Comparison of ENCODE assay signal across 13 cellular contexts in the genomic region with DNA sequence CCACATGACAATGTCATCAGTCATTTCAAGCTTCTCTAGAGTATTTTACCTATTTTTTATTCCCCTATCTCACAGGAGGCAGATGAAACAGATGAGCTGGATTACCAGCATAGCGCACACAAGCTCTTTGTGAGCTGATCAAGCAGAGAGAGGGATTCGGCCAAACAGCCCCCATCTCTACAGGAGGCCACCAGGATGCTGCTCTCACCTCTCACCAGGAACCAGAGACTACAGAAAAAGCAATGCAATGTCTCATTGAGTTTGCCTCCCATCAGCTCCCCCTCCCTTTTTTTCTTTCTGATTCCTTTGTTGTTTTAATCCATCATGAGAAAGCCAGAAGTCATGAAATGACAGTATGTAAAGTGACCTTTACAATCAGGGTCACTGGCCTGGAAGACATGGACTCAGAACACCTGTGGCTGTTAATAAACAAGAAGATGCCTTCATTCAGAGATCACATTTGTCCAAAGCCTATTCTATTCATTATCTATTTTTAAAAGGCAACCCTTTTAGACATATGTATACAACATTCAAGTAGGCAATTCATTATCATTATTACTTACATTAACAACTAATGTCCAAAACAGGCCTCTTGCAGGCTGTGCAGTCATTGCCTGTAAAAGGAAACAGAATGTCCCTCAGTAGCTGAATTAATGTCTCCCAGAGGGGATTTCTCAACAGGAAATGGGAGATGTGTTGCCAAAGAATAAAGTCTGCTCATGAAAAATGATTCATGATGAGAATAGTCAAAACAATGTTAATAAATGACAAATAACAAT.
DNase-seq lines count a peak whose midpoint lies in the region; ATAC-seq and TF ChIP-seq lines count a peak whose summit lies in the region.
"Had no signal": no experiment of that assay in that cellular context is flagged by ENCODE, and none has a peak within 500 bp of the region (broad histone marks: within the 10 kb centered on the region; RNA-seq: fewer than 3 reads in every experiment).

No MANE protein-coding gene starts in this region.

- no peaks in the 10 kb centered on the region for H3K4me1 ChIP-seq in IMR-90 (ENCODE audit: control insufficient read depth, insufficient read depth, low read length)

- no peak overlapping the region for H3K14ac ChIP-seq in IMR-90 (replicated peaks; ENCODE audit: low read depth, low read length)

- no peaks in the 10 kb centered on the region for H3K79me1 ChIP-seq in IMR-90 (ENCODE audit: low read depth in 1 of 2, low read length in 2 of 2)

- TF ChIP-seq RAD21 in IMR-90 (IDR thresholded peaks at IDR 0.05; ENCODE audit: low read length) = no peak

- H3K27me3 Mint-ChIP-seq in stimulated activated memory B cell treated with anti-CD40 and anti-IgM and Interleukin-4, amounts not matched to agents 10 μg/mL and 1 μg/mL and 100 μg/mL, for 72 hours = no peaks in the 10 kb centered on the region
- H3K27me3 Mint-ChIP-seq: naive thymus-derived CD4-positive, alpha-beta T cell had no signal

- no peak overlapping the region for H2BK20ac ChIP-seq in IMR-90 (ENCODE audit: low read depth, low read length)

- H4K8ac ChIP-seq in IMR-90 (ENCODE audit: low read depth in 2 of 2, low read length in 2 of 2) = no peak overlapping the region

- H3K27me3 ChIP-seq in IMR-90 (ENCODE audit: control insufficient read depth, insufficient read depth, low read length) (no peaks in the 10 kb centered on the region; the same call in 1 of the 2 replicates), MG63 (no peaks in the 10 kb centered on the region)
- H3K27me3 ChIP-seq: cardiac muscle cell had no signal

- H2AFZ ChIP-seq in IMR-90 (replicated peaks; ENCODE audit: low read length, poor library complexity) = no peak overlapping the region

- no peak overlapping the region for H2BK5ac ChIP-seq in IMR-90 (ENCODE audit: low read depth, low read length, poor library complexity, severe bottlenecking)

- H3K23ac ChIP-seq in IMR-90 (ENCODE audit: low read depth, low read length) = no peak overlapping the region

- H3K9me3 Mint-ChIP-seq in stimulated activated memory B cell treated with anti-CD40 and anti-IgM and Interleukin-4, amounts not matched to agents 10 μg/mL and 1 μg/mL and 100 μg/mL, for 72 hours = no peaks in the 10 kb centered on the region
- H3K9me3 Mint-ChIP-seq: naive thymus-derived CD4-positive, alpha-beta T cell had no signal

- intact Hi-C loops in IMR-90 (cut with micrococcal nuclease) = no loop called here

- no peak overlapping the region for H3K4me3 Mint-ChIP-seq in stimulated activated memory B cell treated with anti-CD40 and anti-IgM and Interleukin-4, amounts not matched to agents 10 μg/mL and 1 μg/mL and 100 μg/mL, for 72 hours
- H3K4me3 Mint-ChIP-seq: naive thymus-derived CD4-positive, alpha-beta T cell had no signal

- CTCF ChIA-PET in IMR-90 (lab: Yijun Ruan, JAX) = no interaction called here

- no peak for TF ChIP-seq POLR2A in IMR-90 (IDR thresholded peaks at IDR 0.05; ENCODE audit: low read depth, low read length)

- POLR2A ChIA-PET in IMR-90 (lab: Charles Lee; ENCODE audit: unreplicated experiment) = no interaction called here

- dilution Hi-C loops in IMR-90 (cut with HindIII; ENCODE audit: low sequenced_read_pairs, unreplicated experiment) = no loop called here

- WGBS in IMR-90 (ENCODE audit: extremely low coverage in 2 of 2, insufficient read length in 1 of 2), 2 experiments = 100% methylated on average over 2 of the region's 2 CpGs; no CpG with 5 or more reads in 1 of the 2 experiments

- no peaks in the 10 kb centered on the region for H3K9me3 ChIP-seq in IMR-90 (ENCODE audit: control insufficient read depth, insufficient read depth, low read length)
- H3K9me3 ChIP-seq in MG63 = 0 out of 2 replicates have a peak, but pooled peaks cover 2% of the 10 kb centered on the region

- DNase-seq in AG09309 (ENCODE audit: low read depth) (peak; percentile 60), IMR-90 (peak; percentile 49), ecto neural progenitor cell (ENCODE audit: low spot score) (peak; percentile 47), lung microvascular endothelial cell (ENCODE audit: low read depth in 2 of 2) (peak; percentile 38 to 89), MG63 (no peak)
- no peak for DNase-seq in NK-92 treated with Interleukin-12 subunit alpha and Interleukin-12 subunit beta, amount 100 ng/mL, for 24 hours (lab: John Stamatoyannopoulos, UW)
- DNase-seq: activated CD8-positive, alpha-beta memory T cell treated with anti-CD3 and anti-CD28 coated beads for 24 hours; COR-L47; naive thymus-derived CD4-positive, alpha-beta T cell; NCI-H524 had no signal

- H2BK120ac ChIP-seq in IMR-90 (ENCODE audit: low read depth, low read length) = no peak overlapping the region

- no peaks in the 10 kb centered on the region for H3K36me3 Mint-ChIP-seq in stimulated activated memory B cell treated with anti-CD40 and anti-IgM and Interleukin-4, amounts not matched to agents 10 μg/mL and 1 μg/mL and 100 μg/mL, for 72 hours
- H3K36me3 Mint-ChIP-seq: naive thymus-derived CD4-positive, alpha-beta T cell had no signal

- H4K20me1 ChIP-seq in IMR-90 (ENCODE audit: insufficient read depth, low read length) = no peaks in the 10 kb centered on the region

- no peak overlapping the region for H2AK5ac ChIP-seq in IMR-90 (ENCODE audit: low read depth, low read length)

- H3K9ac ChIP-seq in IMR-90 (ENCODE audit: low read depth, low read length) = no peak overlapping the region

- ATAC-seq in IMR-90 (ENCODE audit: low read depth) = peak; percentile 56; the same call in 1 of the 2 replicates
- ATAC-seq in stimulated activated memory B cell treated with anti-CD40 and anti-IgM and Interleukin-4, amounts not matched to agents 10 μg/mL and 1 μg/mL and 100 μg/mL, for 72 hours = no peak
- ATAC-seq in HG02885 (IDR thresholded peaks at IDR 0.05; ENCODE audit: poor library complexity, unreplicated experiment) = no peak
- ATAC-seq: naive thymus-derived CD4-positive, alpha-beta T cell had no signal

- BruUV-seq in IMR-90 (replicated peaks; lab: Mats Ljungman, UMichigan) = no TSS peak

- H3K18ac ChIP-seq in IMR-90 (ENCODE audit: low read depth, low read length) = no peak overlapping the region

- H4K5ac ChIP-seq in IMR-90 (ENCODE audit: low read depth, low read length) = no peak overlapping the region

- H4K91ac ChIP-seq in IMR-90 (ENCODE audit: insufficient read depth, low read depth, low read length) = no peak overlapping the region

- H3K4me3 ChIP-seq in AG09309 (ENCODE audit: control insufficient read depth, low read depth, low read length) = no peak overlapping the region
- no peak overlapping the region for H3K4me3 ChIP-seq in IMR-90 (ENCODE audit: insufficient read depth, low read depth, low read length)
- no peak overlapping the region for H3K4me3 ChIP-seq in MG63
- H3K4me3 ChIP-seq: cardiac muscle cell had no signal

- in situ Hi-C loops in IMR-90 (cut with MboI; ENCODE audit: low sequenced_read_pairs) = no loop called here

- no peak overlapping the region for H3K56ac ChIP-seq in IMR-90 (ENCODE audit: extremely low read depth, insufficient read depth, low read length)

- H3K9me1 ChIP-seq in IMR-90 (ENCODE audit: insufficient read depth, low read length) = no peaks in the 10 kb centered on the region

- no peak for TF ChIP-seq CTCF in AG09309 (IDR thresholded peaks at IDR 0.05; ENCODE audit: control insufficient read depth, insufficient read depth, low read depth, low read length, missing control alignments)
- no peak for TF ChIP-seq CTCF in IMR-90 (conservative IDR thresholded peaks at IDR 0.05; ENCODE audit: low read depth, low read length)

- H2AK9ac ChIP-seq in IMR-90 (replicated peaks; ENCODE audit: low read depth, low read length, poor library complexity) = no peak overlapping the region

- no peak overlapping the region for H3K4me2 ChIP-seq in IMR-90 (ENCODE audit: low read depth, low read length)

- H3K4ac ChIP-seq in IMR-90 (ENCODE audit: low read depth, low read length) = no peak overlapping the region

- no peak overlapping the region for H3K27ac Mint-ChIP-seq in stimulated activated memory B cell treated with anti-CD40 and anti-IgM and Interleukin-4, amounts not matched to agents 10 μg/mL and 1 μg/mL and 100 μg/mL, for 72 hours

- no peaks in the 10 kb centered on the region for H3K36me3 ChIP-seq in IMR-90 (ENCODE audit: control insufficient read depth, insufficient read depth, low read length)
- no peaks in the 10 kb centered on the region for H3K36me3 ChIP-seq in MG63
- H3K36me3 ChIP-seq: cardiac muscle cell had no signal

- H3K27ac ChIP-seq in IMR-90 (ENCODE audit: insufficient read depth, low read length) = no peak overlapping the region
- H3K27ac ChIP-seq: cardiac muscle cell had no signal

- H3K4me1 Mint-ChIP-seq in stimulated activated memory B cell treated with anti-CD40 and anti-IgM and Interleukin-4, amounts not matched to agents 10 μg/mL and 1 μg/mL and 100 μg/mL, for 72 hours = no peaks in the 10 kb centered on the region
- H3K4me1 Mint-ChIP-seq: naive thymus-derived CD4-positive, alpha-beta T cell had no signal

- no peak overlapping the region for H2BK15ac ChIP-seq in IMR-90 (ENCODE audit: low read depth, low read length)

TF ChIP-seq in IMR-90, 13 proteins besides CTCF, POLR2A, EP300 and RAD21:
- no peak for TF ChIP-seq MAZ (IDR thresholded peaks at IDR 0.05; ENCODE audit: borderline replicate concordance, low read depth, low read length)
- no peak for TF ChIP-seq MAFK (IDR thresholded peaks at IDR 0.05; ENCODE audit: low read depth, low read length)
- TF ChIP-seq CEBPB (IDR thresholded peaks at IDR 0.05; ENCODE audit: low read depth, low read length) = peak; percentile 12; the same call in 1 of the 2 replicates

Comparison
In these comparisons a context has a peak if more than half of its experiments do, and no peak if none do; other contexts are left out.
1. DNase-seq: peak in AG09309 (single experiment), IMR-90 (single experiment), ecto neural progenitor cell (single experiment) and lung microvascular endothelial cell (2 of 2); none in NK-92 treated with Interleukin-12 subunit alpha and Interleukin-12 subunit beta, amount 100 ng/mL, for 24 hours (single experiment) and MG63 (single experiment).